26 cellular contexts compared by ENCODE assay signal in the genomic region with DNA sequence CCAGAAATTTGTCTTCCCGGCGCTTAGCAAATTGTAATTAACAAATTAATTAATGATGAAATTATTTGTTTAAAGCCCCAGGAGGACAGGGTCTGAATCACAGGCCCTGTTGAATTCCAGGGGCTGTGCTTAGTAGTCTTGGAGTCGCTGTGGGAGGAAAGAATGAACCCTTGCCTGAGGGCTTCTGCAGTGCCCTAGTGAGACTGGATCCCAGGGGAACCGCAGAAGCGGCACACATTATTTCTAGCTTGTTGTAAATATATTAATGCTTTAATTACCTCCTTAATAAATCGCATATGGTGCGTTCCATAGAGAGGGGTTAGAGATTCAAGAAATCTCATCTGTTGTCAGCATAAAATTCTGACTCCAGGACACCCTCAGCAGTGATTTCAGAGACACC.
"Had no signal": no experiment of that assay in that cellular context is flagged by ENCODE, and none has a peak within 500 bp of the region (broad histone marks: within the 10 kb centered on the region; RNA-seq: fewer than 3 reads in every experiment).

No MANE protein-coding gene starts in this region.

- H3K36me3 ChIP-seq: left lung, lower lobe of right lung, pancreas, prostate gland, sigmoid colon, tibial nerve, uterus had no signal

- H3K4me1 ChIP-seq: left lung, lower lobe of right lung, pancreas, prostate gland, sigmoid colon, tibial nerve, uterus had no signal

- H3K27me3 ChIP-seq: left lung, pancreas, sigmoid colon, tibial nerve, uterus had no signal

- H3K4me3 ChIP-seq: left lung, lower lobe of right lung, pancreas, prostate gland, sigmoid colon, tibial nerve, uterus had no signal

- H3K27ac ChIP-seq: left lung, lower lobe of right lung, pancreas, prostate gland, sigmoid colon, tibial nerve, uterus had no signal

- H3K9me3 ChIP-seq: left lung, lower lobe of right lung, pancreas, prostate gland, sigmoid colon, tibial nerve, uterus had no signal

- ATAC-seq: left colon; left lung; lower lobe of right lung; naive thymus-derived CD8-positive, alpha-beta T cell; pancreas; right cardiac atrium; stimulated activated memory B cell treated with anti-CD40 and anti-IgM and Interleukin-4, amounts not matched to agents 10 μg/mL and 1 μg/mL and 100 μg/mL, for 72 hours; stimulated activated naive CD8-positive, alpha-beta T cell treated with anti-CD3 and anti-CD28 coated beads, Interleukin-15, amount 100 ng/mL, for 72 hours had no signal

- DNase-seq: immature natural killer cell; kidney; left colon; left lung; lower lobe of right lung; mammary epithelial cell; mesenchymal stem cell; naive thymus-derived CD8-positive, alpha-beta T cell; nucleus accumbens; pancreas; posterior cingulate gyrus; retina; sigmoid colon; small intestine; stimulated activated CD4-positive, alpha-beta T cell treated with anti-CD3 and anti-CD28 coated beads, Interleukin-1b, Interleukin-23, amount 100 ng/mL, for 48 hours; stimulated activated CD4-positive, alpha-beta T cell treated with anti-CD3 and anti-CD28 coated beads, Interleukin-2, amount 100 ng/mL, for 48 hours; stimulated activated CD4-positive, alpha-beta T cell treated with anti-CD3 and anti-CD28 coated beads, Interleukin-4, amount 100 ng/mL, for 4 hours; stimulated activated CD8-positive, alpha-beta memory T cell treated with anti-CD3 and anti-CD28 coated beads, Interleukin-4, amount 100 ng/mL, for 48 hours; stimulated activated naive CD4-positive, alpha-beta T cell treated with Interleukin-2 at 50 U/mL for 16 hours; stimulated activated naive CD8-positive, alpha-beta T cell treated with anti-CD3 and anti-CD28 coated beads, Interleukin-15, amount 100 ng/mL, for 72 hours; substantia nigra; uterus had no signal
